Comparison of ENCODE assay signal across 10 cellular contexts in genomic region chr16:67459066-67459857, GRCh38. TPM values are rescaled to one million over a fixed set of nuclear protein-coding genes. Genes with fewer than 3 reads are reported as not detected.
DNase-seq lines count a peak whose midpoint lies in the region; ATAC-seq and TF ChIP-seq lines count a peak whose summit lies in the region.
"Had no signal": no experiment of that assay in that cellular context is flagged by ENCODE, and none has a peak within 500 bp of the region (broad histone marks: within the 10 kb centered on the region; RNA-seq: fewer than 3 reads in every experiment).

No MANE protein-coding gene starts in this region.

- no peaks in the 10 kb centered on the region for H3K36me3 ChIP-seq in rectal smooth muscle tissue (ENCODE audit: control insufficient read depth, insufficient read depth, low read length)

- peaks cover 34% of the 10 kb centered on the region for H3K4me1 ChIP-seq in rectal smooth muscle tissue (ENCODE audit: control insufficient read depth, insufficient read depth, low read length)

- intact Hi-C loops in left ventricle myocardium superior (cut with micrococcal nuclease): no loop called here

- DNase-seq in DMS 273 (lab: John Stamatoyannopoulos, UW; ENCODE audit: unreplicated experiment) (peak; percentile 94), left ventricle myocardium superior (peak; percentile 74), LoVo (ENCODE audit: low spot score) (no peak)
- DNase-seq: DND-41 had no signal

- ATAC-seq in SK-N-SH treated with all-trans-retinoic acid at 6 μM for 48 hours (peak; percentile 41), left ventricle myocardium superior (peak; percentile 64), HG02642 (IDR thresholded peaks at IDR 0.05; ENCODE audit: poor library complexity, unreplicated experiment) (no peak), HG02623 (IDR thresholded peaks at IDR 0.05; ENCODE audit: unreplicated experiment) (no peak), HG03039 (IDR thresholded peaks at IDR 0.05; ENCODE audit: unreplicated experiment) (no peak)
- ATAC-seq: activated CD4-positive, CD25-positive, alpha-beta regulatory T cell treated with anti-CD3 and anti-CD28 coated beads, Interleukin-2, amount 50 U/mL, for 24 hours had no signal

- H3K9ac ChIP-seq in rectal smooth muscle tissue (ENCODE audit: low read length): peak overlapping the region; percentile 47

- peak overlapping the region; percentile 53 for H3K27ac ChIP-seq in rectal smooth muscle tissue (ENCODE audit: low read depth, low read length)

- H3K27me3 ChIP-seq in rectal smooth muscle tissue (ENCODE audit: control insufficient read depth, insufficient read depth, low read length): no peaks in the 10 kb centered on the region

- H3K4me3 ChIP-seq in rectal smooth muscle tissue (ENCODE audit: low read length): peak overlapping the region; percentile 34

TF ChIP-seq in SK-N-SH treated with all-trans-retinoic acid at 6 μM for 48 hours, 23 proteins besides CTCF, POLR2A, EP300 and RAD21:
- TF ChIP-seq BACH2 (CRISPR knock-in tag; IDR thresholded peaks at IDR 0.05; ENCODE audit: borderline replicate concordance) (no peak), TSHZ2 (CRISPR knock-in tag; IDR thresholded peaks at IDR 0.05) (no peak), PATZ1 (CRISPR knock-in tag; IDR thresholded peaks at IDR 0.05; ENCODE audit: borderline replicate concordance) (no peak), SNAI2 (CRISPR knock-in tag; IDR thresholded peaks at IDR 0.05) (no peak), TCF4 (CRISPR knock-in tag; IDR thresholded peaks at IDR 0.05; ENCODE audit: borderline replicate concordance) (no peak)

RNA-seq across cellular contexts. Expression of gene ATP6V0D1, which starts 21.7 kb away (rescaled TPM):
- 66.6 TPM for total RNA-seq in left ventricle myocardium superior

RNA-seq across cellular contexts. Expression of gene AGRP, which starts 24.1 kb away (rescaled TPM):
- not detected for total RNA-seq in left ventricle myocardium superior

RNA-seq across cellular contexts. Expression of gene HSD11B2, which starts 28.3 kb away (rescaled TPM):
- 0.89 TPM for total RNA-seq in left ventricle myocardium superior

RNA-seq across cellular contexts. Expression of gene ZDHHC1, which starts 43.0 kb away (rescaled TPM):
- total RNA-seq in left ventricle myocardium superior: 3.5 TPM

Comparison
In these comparisons a context has a peak if more than half of its experiments do, and no peak if none do; other contexts are left out.
1. ATAC-seq: peak in SK-N-SH treated with all-trans-retinoic acid at 6 μM for 48 hours (single experiment) and left ventricle myocardium superior (single experiment); none in HG02642 (single experiment), HG02623 (single experiment) and HG03039 (single experiment).